Comparison of ENCODE assay signal across 15 cellular contexts in genomic region chr10:77984986-77985385, GRCh38.
"Had no signal": no experiment of that assay in that cellular context is flagged by ENCODE, and none has a peak within 500 bp of the region (broad histone marks: within the 10 kb centered on the region; RNA-seq: fewer than 3 reads in every experiment).

No MANE protein-coding gene starts in this region.

- H3K4me1 ChIP-seq: sigmoid colon had no signal

- H3K9me3 Mint-ChIP-seq: immature natural killer cell; naive thymus-derived CD8-positive, alpha-beta T cell; neural crest cell had no signal

- H3K9me3 ChIP-seq: esophagus squamous epithelium, right atrium auricular region, sigmoid colon, transverse colon had no signal

- H3K4me3 ChIP-seq: esophagus squamous epithelium, lung, right atrium auricular region, sigmoid colon, skin epidermis, transverse colon had no signal

- H3K27me3 ChIP-seq: esophagus squamous epithelium, right atrium auricular region, sigmoid colon, transverse colon had no signal

- H3K4me3 Mint-ChIP-seq: immature natural killer cell; naive thymus-derived CD8-positive, alpha-beta T cell; neural crest cell had no signal

- H3K4me1 Mint-ChIP-seq: immature natural killer cell; naive thymus-derived CD8-positive, alpha-beta T cell had no signal

- ATAC-seq: left ventricle myocardium superior; naive thymus-derived CD8-positive, alpha-beta T cell; stimulated activated naive CD8-positive, alpha-beta T cell treated with anti-CD3 and anti-CD28 coated beads, Interleukin-15, Interleukin-2, amounts not matched to agents 100 U/mL and 50 U/mL, for 24 hours had no signal

- DNase-seq: effector memory CD4-positive, alpha-beta T cell; esophagus squamous epithelium; foreskin fibroblast; immature natural killer cell; left ventricle myocardium superior; naive thymus-derived CD8-positive, alpha-beta T cell; posterior cingulate gyrus; sigmoid colon; stimulated activated CD4-positive, alpha-beta T cell treated with anti-CD3 and anti-CD28 coated beads, Interleukin-2, amount 100 ng/mL, for 48 hours; stimulated activated naive CD8-positive, alpha-beta T cell treated with anti-CD3 and anti-CD28 coated beads, Interleukin-15, Interleukin-2, amounts not matched to agents 100 U/mL and 50 U/mL, for 24 hours; transverse colon had no signal

- H3K27ac ChIP-seq: esophagus squamous epithelium, right atrium auricular region, sigmoid colon, skin epidermis, transverse colon had no signal

- H3K27me3 Mint-ChIP-seq: naive thymus-derived CD8-positive, alpha-beta T cell had no signal
